Comparison of ENCODE assay signal across 8 cellular contexts in genomic region chr3:33437556-33438283, GRCh38. TPM values are rescaled to one million over a fixed set of nuclear protein-coding genes. Genes with fewer than 3 reads are reported as not detected.
DNase-seq lines count a peak whose midpoint lies in the region; ATAC-seq and TF ChIP-seq lines count a peak whose summit lies in the region.

No MANE protein-coding gene starts in this region.

- H3K27ac Mint-ChIP-seq in activated naive CD4-positive, alpha-beta T cell treated with anti-CD3 and anti-CD28 coated beads for 36 hours = peak overlapping the region; percentile 84
- H3K27ac Mint-ChIP-seq in activated T-helper 1 cell treated with anti-CD3 and anti-CD28 coated beads, Interleukin-12 subunit alpha, Interleukin-12 subunit beta, Interleukin-2, Interleukin-4 antibody, amounts not matched to agents 30 ng/mL and 10 ng/mL and 1 ng/mL, durations not matched to agents 14 hours and 24 hours and 36 hours = peak overlapping the region; percentile 93

- CTCF ChIA-PET in activated naive CD4-positive, alpha-beta T cell treated with anti-CD3 and anti-CD28 coated beads for 36 hours (lab: Charles Lee) = interaction anchor here (1.6 kb wide), 1 partner anchor 306 kb away, joined by 7 read pairs; no protein-coding TSS in a partner anchor

- no peak for TF ChIP-seq CTCF in GM20000 (IDR thresholded peaks at IDR 0.05; ENCODE audit: extremely low read depth, missing control alignments)

- peaks cover 54% of the 10 kb centered on the region for H3K4me1 Mint-ChIP-seq in activated naive CD4-positive, alpha-beta T cell treated with anti-CD3 and anti-CD28 coated beads for 36 hours (ENCODE audit: low read depth)
- H3K4me1 Mint-ChIP-seq in activated T-helper 1 cell treated with anti-CD3 and anti-CD28 coated beads, Interleukin-12 subunit alpha, Interleukin-12 subunit beta, Interleukin-2, Interleukin-4 antibody, amounts not matched to agents 30 ng/mL and 10 ng/mL and 1 ng/mL, durations not matched to agents 14 hours and 24 hours and 36 hours (ENCODE audit: low read depth) = peaks cover 59% of the 10 kb centered on the region

- intact Hi-C loops in activated naive CD4-positive, alpha-beta T cell treated with anti-CD3 and anti-CD28 coated beads for 36 hours (cut with micrococcal nuclease) = loop anchor here (1.0 to 5.0 kb wide), 3 partner anchors 8 to 349 kb away; no protein-coding TSS in a partner anchor
- intact Hi-C loops in activated T-helper 1 cell treated with anti-CD3 and anti-CD28 coated beads, Interleukin-12 subunit alpha, Interleukin-12 subunit beta, Interleukin-2, Interleukin-4 antibody, amounts not matched to agents 30 ng/mL and 10 ng/mL and 1 ng/mL, durations not matched to agents 14 hours and 24 hours and 36 hours (cut with micrococcal nuclease) = loop anchor here (2.0 kb wide), 1 partner anchor 21 kb away; no protein-coding TSS in a partner anchor
- intact Hi-C loops in sciatic nerve (cut with DNase I) = no loop called here

- no peak for ATAC-seq in GM19467 (IDR thresholded peaks at IDR 0.05; ENCODE audit: unreplicated experiment)
- no peak for ATAC-seq in sciatic nerve

- no peaks in the 10 kb centered on the region for H3K9me3 Mint-ChIP-seq in activated naive CD4-positive, alpha-beta T cell treated with anti-CD3 and anti-CD28 coated beads for 36 hours
- no peaks in the 10 kb centered on the region for H3K9me3 Mint-ChIP-seq in activated T-helper 1 cell treated with anti-CD3 and anti-CD28 coated beads, Interleukin-12 subunit alpha, Interleukin-12 subunit beta, Interleukin-2, Interleukin-4 antibody, amounts not matched to agents 30 ng/mL and 10 ng/mL and 1 ng/mL, durations not matched to agents 14 hours and 24 hours and 36 hours

- peaks cover 4% of the 10 kb centered on the region for H3K36me3 Mint-ChIP-seq in activated naive CD4-positive, alpha-beta T cell treated with anti-CD3 and anti-CD28 coated beads for 36 hours (ENCODE audit: low read depth)
- H3K36me3 Mint-ChIP-seq in activated T-helper 1 cell treated with anti-CD3 and anti-CD28 coated beads, Interleukin-12 subunit alpha, Interleukin-12 subunit beta, Interleukin-2, Interleukin-4 antibody, amounts not matched to agents 30 ng/mL and 10 ng/mL and 1 ng/mL, durations not matched to agents 14 hours and 24 hours and 36 hours (ENCODE audit: low read depth) = peaks cover 14% of the 10 kb centered on the region

- H3K4me3 Mint-ChIP-seq in activated naive CD4-positive, alpha-beta T cell treated with anti-CD3 and anti-CD28 coated beads for 36 hours = peak overlapping the region; percentile 86
- H3K4me3 Mint-ChIP-seq in activated T-helper 1 cell treated with anti-CD3 and anti-CD28 coated beads, Interleukin-12 subunit alpha, Interleukin-12 subunit beta, Interleukin-2, Interleukin-4 antibody, amounts not matched to agents 30 ng/mL and 10 ng/mL and 1 ng/mL, durations not matched to agents 14 hours and 24 hours and 36 hours = peak overlapping the region; percentile 93

- no peaks in the 10 kb centered on the region for H3K27me3 Mint-ChIP-seq in activated naive CD4-positive, alpha-beta T cell treated with anti-CD3 and anti-CD28 coated beads for 36 hours (ENCODE audit: low read depth)
- no peaks in the 10 kb centered on the region for H3K27me3 Mint-ChIP-seq in activated T-helper 1 cell treated with anti-CD3 and anti-CD28 coated beads, Interleukin-12 subunit alpha, Interleukin-12 subunit beta, Interleukin-2, Interleukin-4 antibody, amounts not matched to agents 30 ng/mL and 10 ng/mL and 1 ng/mL, durations not matched to agents 14 hours and 24 hours and 36 hours (ENCODE audit: insufficient read depth)

- H3K4me3 ChIP-seq in iPS-11a (ENCODE audit: low read depth, low read length) = peak overlapping the region; percentile 91

- DNase-seq in activated naive CD4-positive, alpha-beta T cell treated with anti-CD3 and anti-CD28 coated beads for 36 hours = no peak
- DNase-seq in activated naive CD4-positive, alpha-beta T cell (lab: John Stamatoyannopoulos, UW) = no peak
- no peak for DNase-seq in activated T-helper 1 cell treated with anti-CD3 and anti-CD28 coated beads, Interleukin-12 subunit alpha, Interleukin-12 subunit beta, Interleukin-2, Interleukin-4 antibody, amounts not matched to agents 30 ng/mL and 10 ng/mL and 1 ng/mL, durations not matched to agents 14 hours and 24 hours and 36 hours (ENCODE audit: low spot score)
- DNase-seq in stromal cell of bone marrow (ENCODE audit: low read depth) (peak; percentile 40), GM20000 (ENCODE audit: low spot score) (no peak), sciatic nerve (ENCODE audit: low spot score) (no peak)

RNA-seq across cellular contexts. Expression of gene UBP1, which starts 2.5 kb away (rescaled TPM):
- total RNA-seq in activated naive CD4-positive, alpha-beta T cell treated with anti-CD3 and anti-CD28 coated beads for 36 hours = 10 to 100 TPM; 42.8 to 44.0 TPM
- 69.4 and 71.6 TPM in 2 replicates for total RNA-seq in activated T-helper 1 cell treated with anti-CD3 and anti-CD28 coated beads, Interleukin-12 subunit alpha, Interleukin-12 subunit beta, Interleukin-2, Interleukin-4 antibody, amounts not matched to agents 30 ng/mL and 10 ng/mL and 1 ng/mL, durations not matched to agents 14 hours and 24 hours and 36 hours
- 46.3 TPM for total RNA-seq in sciatic nerve
